In genomic region chr15:36090276-36090946, GRCh38 we compare ENCODE assay signal across 16 cellular contexts.
"Had no signal": no experiment of that assay in that cellular context is flagged by ENCODE, and none has a peak within 500 bp of the region (broad histone marks: within the 10 kb centered on the region; RNA-seq: fewer than 3 reads in every experiment).

No MANE protein-coding gene starts in this region.

- H3K4me3 ChIP-seq: dorsolateral prefrontal cortex, esophagus muscularis mucosa, stomach, thoracic aorta had no signal

- DNase-seq: activated CD4-positive, alpha-beta memory T cell treated with anti-CD3 and anti-CD28 coated beads, Interleukin-2, amount 10 ng/mL, durations not matched to agents 7 days and 5 days; activated CD4-positive, alpha-beta T cell treated with anti-CD3 and anti-CD28 coated beads for 36 hours; activated gamma-delta T cell treated with Interleukin-2 at 50 U/mL for 16 hours; activated naive CD8-positive, alpha-beta T cell treated with anti-CD3 and anti-CD28 coated beads for 36 hours; activated T-cell treated with anti-CD3 and anti-CD28 coated beads, Interleukin-2, amount 50 U/mL, for 48 hours; aorta; dorsolateral prefrontal cortex; foreskin fibroblast; glutamatergic neuron; islet precursor cell; mesendoderm; nephron progenitor cell; stimulated activated CD4-positive, alpha-beta T cell treated with anti-CD3 and anti-CD28 coated beads, Interleukin-4, amount 100 ng/mL, for 24 hours; stomach had no signal

- H3K36me3 ChIP-seq: esophagus muscularis mucosa, stomach, thoracic aorta had no signal

- H3K4me1 ChIP-seq: esophagus muscularis mucosa, stomach had no signal

- H3K27me3 ChIP-seq: dorsolateral prefrontal cortex, esophagus muscularis mucosa, stomach had no signal

- H3K9me3 ChIP-seq: thoracic aorta had no signal
